ENCODE assay signal across 7 cellular contexts in genomic region chr1:146369940-146370339, GRCh38.
DNase-seq lines count a peak whose midpoint lies in the region; ATAC-seq and TF ChIP-seq lines count a peak whose summit lies in the region.
"Not testable (repeated sequence)": the region's sequence is repeated elsewhere in the genome, so short reads cannot be mapped to it uniquely, and the experiment has no call there.

No MANE protein-coding gene starts in this region.

- H3K9me3 ChIP-seq in gastroesophageal sphincter; mucosa of rectum (ENCODE audit: control insufficient read depth in 2 of 2, low read length in 2 of 2): not testable (repeated sequence)

- H3K36me3 Mint-ChIP-seq in activated CD4-positive, alpha-beta T cell treated with anti-CD3 and anti-CD28 coated beads, Interleukin-2, amount 10 ng/mL, durations not matched to agents 24 days and 14 days (ENCODE audit: low read depth): not testable (repeated sequence)

- TF ChIP-seq CTCF in gastroesophageal sphincter (IDR thresholded peaks at IDR 0.05): not testable (repeated sequence)

- peak overlapping the region in 1 of 2 donors; percentile 38 for H3K9ac ChIP-seq in mucosa of rectum (ENCODE audit: low read depth in 1 of 2, low read length in 2 of 2)

- H3K4me3 ChIP-seq in gastroesophageal sphincter (peak overlapping the region; percentile 48 to 62), mucosa of rectum (ENCODE audit: low read length in 2 of 2) (peak overlapping the region; percentile 30 to 61)

- intact Hi-C loops in activated CD4-positive, alpha-beta T cell treated with anti-CD3 and anti-CD28 coated beads, Interleukin-2, amount 10 ng/mL, durations not matched to agents 24 days and 14 days (cut with micrococcal nuclease): not testable (repeated sequence)

- WGBS in gastroesophageal sphincter (ENCODE audit: low coverage in 1 of 2), 2 donors: 10% methylated on average over 2 of the region's 23 CpGs; no CpG with 5 or more reads in 1 of the 2 donors

- not testable (repeated sequence) for H3K4me1 Mint-ChIP-seq in activated CD4-positive, alpha-beta T cell treated with anti-CD3 and anti-CD28 coated beads, Interleukin-2, amount 10 ng/mL, durations not matched to agents 24 days and 14 days

- not testable (repeated sequence) for ATAC-seq in gastroesophageal sphincter

- DNase-seq in HCEC 1CT: peak; percentile 30
- DNase-seq in NCI-H526 treated with DMSO at 0.1 percent for 48 hours (lab: John Stamatoyannopoulos, UW): peak; percentile 71
- peak; percentile 79 for DNase-seq in activated CD4-positive, alpha-beta T cell treated with anti-CD3 and anti-CD28 coated beads, Interleukin-2, amount 10 ng/mL, durations not matched to agents 24 days and 14 days
- DNase-seq in astrocyte of the hippocampus (ENCODE audit: low read depth, low spot score): peak; percentile 71
- peak in 3 of 4 experiments; percentile 22 to 49 (median 45) for DNase-seq in stimulated activated CD4-positive, alpha-beta T cell treated with anti-CD3 and anti-CD28 coated beads, Interleukin-1b, Interleukin-23, amount 100 ng/mL, for 24 hours (ENCODE audit: low read depth in 4 of 4, low spot score in 1 of 4)

- not testable (repeated sequence) for H3K27me3 Mint-ChIP-seq in activated CD4-positive, alpha-beta T cell treated with anti-CD3 and anti-CD28 coated beads, Interleukin-2, amount 10 ng/mL, durations not matched to agents 24 days and 14 days

- TF ChIP-seq EP300 in gastroesophageal sphincter (IDR thresholded peaks at IDR 0.05): not testable (repeated sequence)

- H3K27me3 ChIP-seq in gastroesophageal sphincter; mucosa of rectum (ENCODE audit: control insufficient read depth in 2 of 2, insufficient read depth in 2 of 2, low read length in 2 of 2): not testable (repeated sequence)

- H3K4me1 ChIP-seq in gastroesophageal sphincter; mucosa of rectum (ENCODE audit: control insufficient read depth in 2 of 2, insufficient read depth in 2 of 2, low read length in 2 of 2): not testable (repeated sequence)

- TF ChIP-seq POLR2A in gastroesophageal sphincter (IDR thresholded peaks at IDR 0.05): not testable (repeated sequence)

- H3K27ac ChIP-seq in gastroesophageal sphincter (peak overlapping the region; percentile 78 to 91 (median 82)), mucosa of rectum (ENCODE audit: low read depth in 2 of 2, low read length in 2 of 2) (peak overlapping the region in 1 of 2 donors; percentile 48)

- H3K4me3 Mint-ChIP-seq in activated CD4-positive, alpha-beta T cell treated with anti-CD3 and anti-CD28 coated beads, Interleukin-2, amount 10 ng/mL, durations not matched to agents 24 days and 14 days: peak overlapping the region; percentile 85

- not testable (repeated sequence) for H3K9me3 Mint-ChIP-seq in activated CD4-positive, alpha-beta T cell treated with anti-CD3 and anti-CD28 coated beads, Interleukin-2, amount 10 ng/mL, durations not matched to agents 24 days and 14 days

- H3K27ac Mint-ChIP-seq in activated CD4-positive, alpha-beta T cell treated with anti-CD3 and anti-CD28 coated beads, Interleukin-2, amount 10 ng/mL, durations not matched to agents 24 days and 14 days: peak overlapping the region; percentile 84

- not testable (repeated sequence) for H3K36me3 ChIP-seq in gastroesophageal sphincter; mucosa of rectum (ENCODE audit: control insufficient read depth in 2 of 2, insufficient read depth in 2 of 2, low read length in 2 of 2)
